In the genomic region with DNA sequence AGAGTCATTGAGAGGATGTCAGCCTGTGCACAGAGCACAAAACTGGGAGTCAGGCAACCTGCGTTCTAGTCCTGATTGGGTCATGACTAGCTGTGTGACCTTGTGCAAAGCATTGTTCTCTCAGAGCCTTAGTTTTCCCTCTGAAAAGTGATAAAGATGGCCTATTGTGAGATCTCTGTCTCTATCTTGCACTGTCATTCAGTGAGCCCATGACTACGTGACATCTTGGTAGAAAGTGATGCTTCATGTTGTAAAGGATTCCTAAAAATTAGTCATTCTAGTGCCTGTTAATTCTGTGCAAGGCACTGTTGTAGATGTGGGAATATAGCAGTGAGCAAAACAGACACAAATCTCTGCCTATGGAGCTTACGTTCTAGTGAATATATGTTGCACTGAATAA, we compare ENCODE assay signal across 14 cellular contexts. TPM values are rescaled to one million over a fixed set of nuclear protein-coding genes. Genes with fewer than 3 reads are reported as not detected.
DNase-seq lines count a peak whose midpoint lies in the region; ATAC-seq and TF ChIP-seq lines count a peak whose summit lies in the region.
"Had no signal": no experiment of that assay in that cellular context is flagged by ENCODE, and none has a peak within 500 bp of the region (broad histone marks: within the 10 kb centered on the region; RNA-seq: fewer than 3 reads in every experiment).

No MANE protein-coding gene starts in this region.

- DNase-seq in BJ (ENCODE audit: low read depth) (no peak), mammary epithelial cell (peak; percentile 2), right lobe of liver (no peak), OCI-M1 (lab: John Stamatoyannopoulos, UW) (no peak), ovary (no peak), cardiac septum (ENCODE audit: low spot score) (no peak)
- DNase-seq: activated gamma-delta T cell, COR-L47, midbrain, NCI-H526 treated with DMSO at 0.1 percent for 48 hours, T-helper 9 cell, thyroid gland had no signal

- intact Hi-C loops in mammary epithelial cell (cut with micrococcal nuclease) (no loop called here), right lobe of liver (cut with DNase I) (no loop called here), ovary (cut with DNase I) (no loop called here), cardiac septum (cut with DNase I) (no loop called here)

- ATAC-seq in right lobe of liver (no peak), GM18517 (IDR thresholded peaks at IDR 0.05; ENCODE audit: unreplicated experiment) (no peak)

- H3K79me2 ChIP-seq in mammary epithelial cell (ENCODE audit: insufficient read depth, low read length) = peaks cover 60% of the 10 kb centered on the region

- H3K36me3 ChIP-seq in BJ (ENCODE audit: control insufficient read depth, insufficient read depth, low read length) (no peaks in the 10 kb centered on the region), HUES6 (ENCODE audit: control insufficient read depth, insufficient read depth, low read length) (peaks cover 38% of the 10 kb centered on the region), mammary epithelial cell (ENCODE audit: insufficient read depth, low read length) (peaks cover 2% of the 10 kb centered on the region), right lobe of liver (peaks cover 0 to 9% (median 2%) of the 10 kb centered on the region in 4 donors), ovary (no peaks in the 10 kb centered on the region)
- H3K36me3 ChIP-seq: thyroid gland had no signal

- TF ChIP-seq POLR2A in right lobe of liver (IDR thresholded peaks at IDR 0.05) (no peak), ovary (IDR thresholded peaks at IDR 0.05) (no peak)

- no peak for TF ChIP-seq CTCF in BJ (IDR thresholded peaks at IDR 0.05; ENCODE audit: insufficient read depth, low read depth, low read length)
- no peak for TF ChIP-seq CTCF in mammary epithelial cell (conservative IDR thresholded peaks at IDR 0.05 in 1 of 2, IDR thresholded peaks at IDR 0.05 in 1 of 2; ENCODE audit: extremely low read depth in 1 of 2, insufficient read depth in 1 of 2, low read depth in 1 of 2, low read length in 2 of 2)
- no peak for TF ChIP-seq CTCF in right lobe of liver (IDR thresholded peaks at IDR 0.05)
- no peak for TF ChIP-seq CTCF in ovary (IDR thresholded peaks at IDR 0.05)

- peak overlapping the region; percentile 56 for H3K4me2 ChIP-seq in mammary epithelial cell (ENCODE audit: insufficient read depth, low read depth, low read length)

- in situ Hi-C loops in mammary epithelial cell (cut with MboI; ENCODE audit: low sequenced_read_pairs in 2 of 2) = no loop called here

- H3K9me3 ChIP-seq in HUES6 (ENCODE audit: control insufficient read depth, insufficient read depth, low read depth, low read length) (no peaks in the 10 kb centered on the region), mammary epithelial cell (replicated peaks; ENCODE audit: insufficient read depth, low read length) (no peaks in the 10 kb centered on the region), right lobe of liver (no peaks in the 10 kb centered on the region), ovary (no peaks in the 10 kb centered on the region)
- H3K9me3 ChIP-seq: thyroid gland had no signal

- H3K9ac ChIP-seq in HUES6 (ENCODE audit: low read length) (peak overlapping the region; percentile 17), mammary epithelial cell (ENCODE audit: insufficient read depth, low read length) (no peak overlapping the region)

- POLR2A ChIA-PET in BJ (lab: Charles Lee) = no interaction called here

- H3K27ac ChIP-seq in HUES6 (ENCODE audit: low read depth, low read length) = no peak overlapping the region
- H3K27ac ChIP-seq in mammary epithelial cell (ENCODE audit: insufficient read depth, low read depth, low read length) = peak overlapping the region; percentile 56
- H3K27ac ChIP-seq in right lobe of liver = peak overlapping the region in 2 of 3 donors; percentile 63 to 85
- no peak overlapping the region for H3K27ac ChIP-seq in ovary
- H3K27ac ChIP-seq: thyroid gland had no signal

- 89% methylated on average over 3 of the region's 3 CpGs for WGBS in mammary epithelial cell (ENCODE audit: low coverage, missing lambda C conversion rate)
- WGBS in right lobe of liver (ENCODE audit: insufficient coverage, low coverage, low lambda C conversion rate, missing lambda C conversion rate) = 43% methylated on average over 3 of the region's 3 CpGs
- WGBS in ovary, 3 donors = 53 to 71% (median 69%) methylated on average over 3 of the region's 3 CpGs

- H2AFZ ChIP-seq in mammary epithelial cell (ENCODE audit: low read depth, low read length) = no peak overlapping the region

- TF ChIP-seq EP300 in ovary (IDR thresholded peaks at IDR 0.05) = no peak

- peak overlapping the region; percentile 87 for H3K4me3 ChIP-seq in BJ (ENCODE audit: low read depth, low read length)
- H3K4me3 ChIP-seq in HUES6 (ENCODE audit: low read depth, low read length) = peak overlapping the region; percentile 83
- no peak overlapping the region for H3K4me3 ChIP-seq in mammary epithelial cell (replicated peaks in 1 of 3; ENCODE audit: insufficient read depth in 1 of 3, low read depth in 2 of 3, low read length in 3 of 3)
- H3K4me3 ChIP-seq in right lobe of liver = peak overlapping the region in 2 of 3 donors; percentile 68 to 72
- H3K4me3 ChIP-seq in ovary = no peak overlapping the region
- H3K4me3 ChIP-seq: thyroid gland had no signal

- CTCF ChIA-PET in BJ (lab: Yijun Ruan, JAX) = interaction anchor here (1.2 kb wide), 1 partner anchor 25 kb away, joined by 3 read pairs; no protein-coding TSS in a partner anchor
- CTCF ChIA-PET in mammary epithelial cell (lab: Charles Lee; ENCODE audit: low non-redundant PET) = interaction anchor here (0.6 kb wide), 1 partner anchor 636 kb away, joined by 4 read pairs; no protein-coding TSS in a partner anchor

- no TSS peak for BruUV-seq in mammary epithelial cell (replicated peaks; lab: Mats Ljungman, UMichigan)

- dilution Hi-C loops in mammary epithelial cell (cut with HindIII; ENCODE audit: low sequenced_read_pairs) = no loop called here

- H3K27me3 ChIP-seq in BJ (ENCODE audit: control insufficient read depth, insufficient read depth, low read length) = no peaks in the 10 kb centered on the region
- no peaks in the 10 kb centered on the region for H3K27me3 ChIP-seq in HUES6 (ENCODE audit: control insufficient read depth, insufficient read depth, low read length)
- H3K27me3 ChIP-seq in mammary epithelial cell (ENCODE audit: insufficient read depth, low read length) = no peaks in the 10 kb centered on the region
- H3K27me3 ChIP-seq in right lobe of liver = no peaks in the 10 kb centered on the region
- no peaks in the 10 kb centered on the region for H3K27me3 ChIP-seq in ovary
- H3K27me3 ChIP-seq: thyroid gland had no signal

- H3K4me1 ChIP-seq in HUES6 (ENCODE audit: control insufficient read depth, insufficient read depth, low read length) (peaks cover 38% of the 10 kb centered on the region), mammary epithelial cell (ENCODE audit: insufficient read depth, low read length) (peaks cover 7% of the 10 kb centered on the region), right lobe of liver (peaks cover 0 to 11% (median 0%) of the 10 kb centered on the region in 4 donors), ovary (ENCODE audit: insufficient read depth) (no peaks in the 10 kb centered on the region)
- H3K4me1 ChIP-seq: thyroid gland had no signal

- no peaks in the 10 kb centered on the region for H4K20me1 ChIP-seq in mammary epithelial cell (ENCODE audit: insufficient read depth, low read length)

RNA-seq across cellular contexts. Expression of a gene that starts 2.5 kb away (rescaled TPM):
- polyA plus RNA-seq in BJ (2011; rRNA removed) (99.1 and 169 TPM in 2 replicates), mammary epithelial cell (62.6 TPM), ovary (100 to 1,000 TPM; 107 to 164 TPM)
- polyA minus RNA-seq in BJ (2011; rRNA and poly(A)+ RNA removed) = 29.0 and 40.3 TPM in 2 replicates
- total RNA-seq in mammary epithelial cell (10 to 100 TPM; 57.9 to 73.5 TPM), right lobe of liver (100 to 1,000 TPM; 182 to 455 (median 239) TPM), ovary (100 to 1,000 TPM in 3 of 7 donors, 10 to 100 TPM in 4; 89.6 to 134 (median 99.9) TPM), cardiac septum (16.5 TPM)
- polyA minus RNA-seq in mammary epithelial cell = 44.5 TPM

Comparison
In these comparisons a context has a peak if more than half of its experiments do, and no peak if none do; other contexts are left out.
1. H3K4me3 ChIP-seq: peak in BJ (single experiment), HUES6 (single experiment) and right lobe of liver (2 of 3); none in mammary epithelial cell (0 of 3) and ovary (single experiment).
2. H3K27ac ChIP-seq: peak in mammary epithelial cell (single experiment) and right lobe of liver (2 of 3); none in HUES6 (single experiment) and ovary (0 of 2).